ENCODE assay signal across 1 cellular context in genomic region chr14:24197066-24197465, GRCh38.
TF ChIP-seq lines count a peak whose summit lies in the region.

No MANE protein-coding gene starts in this region.

TF ChIP-seq in HCT116, 20 proteins besides CTCF, POLR2A, EP300 and RAD21:
- no peak for TF ChIP-seq EZH2phosphoT487 (IDR thresholded peaks at IDR 0.05; ENCODE audit: borderline replicate concordance)
- no peak for TF ChIP-seq ZFX (IDR thresholded peaks at IDR 0.05)
- no peak for TF ChIP-seq CBX3 (IDR thresholded peaks at IDR 0.05; ENCODE audit: low read depth)
